Comparison of ENCODE assay signal across 8 cellular contexts in genomic region chr6:109978174-109979032, GRCh38. TPM values are rescaled to one million over a fixed set of nuclear protein-coding genes. Genes with fewer than 3 reads are reported as not detected.
DNase-seq lines count a peak whose midpoint lies in the region; ATAC-seq and TF ChIP-seq lines count a peak whose summit lies in the region.

Gene GPR6 (plus strand): TSS chr6:109978311. CDS start chr6:109979113, 802 bp downstream.

- no peak within 1 kb of the TSS for H3K27ac ChIP-seq in mesendoderm (ENCODE audit: low read depth, low read length)
- no peak within 1 kb of the TSS for H3K27ac ChIP-seq in stomach

- no peaks in the 10 kb centered on the region for H3K9me3 Mint-ChIP-seq in activated CD4-positive, alpha-beta T cell treated with anti-CD3 and anti-CD28 coated beads for 36 hours (ENCODE audit: low read depth)

- no peak within 1 kb of the TSS for H2BK15ac ChIP-seq in mesendoderm (replicated peaks; ENCODE audit: low read depth)

- TF ChIP-seq CTCF in GM20000 (IDR thresholded peaks at IDR 0.05; ENCODE audit: extremely low read depth, missing control alignments): no peak
- no peak for TF ChIP-seq CTCF in stomach (IDR thresholded peaks at IDR 0.05)

- H3K9me3 ChIP-seq in endocrine pancreas (ENCODE audit: control insufficient read depth, low read length) (no peaks in the 10 kb centered on the region), stomach (peaks cover 0 to 28% (median 3%) of the 10 kb centered on the region in 4 donors)

- CTCF ChIA-PET in activated CD4-positive, alpha-beta T cell treated with anti-CD3 and anti-CD28 coated beads for 36 hours (lab: Charles Lee): no interaction called here

- no peaks in the 10 kb centered on the region for H3K27me3 ChIP-seq in endocrine pancreas (ENCODE audit: control insufficient read depth, insufficient read depth, low read length)
- H3K27me3 ChIP-seq in mesendoderm (ENCODE audit: insufficient read depth, low read length, poor library complexity): peaks cover 4% of the 10 kb centered on the region
- peaks cover 4 to 58% (median 30%) of the 10 kb centered on the region in 3 donors for H3K27me3 ChIP-seq in stomach

- H3K4me2 ChIP-seq in mesendoderm (ENCODE audit: low read length): peak within 1 kb of the TSS; percentile 94

- H2AK5ac ChIP-seq in mesendoderm (ENCODE audit: low read length): no peak within 1 kb of the TSS

- WGBS in mesendoderm (ENCODE audit: extremely low coverage, insufficient coverage, low lambda C conversion rate): no CpG with 5 or more reads among the region's 50 CpGs
- 5 to 8% (median 6%) methylated on average over 29 to 50 of the region's 50 CpGs for WGBS in stomach, 5 donors

- H4K8ac ChIP-seq in mesendoderm (ENCODE audit: low read depth, low read length): no peak within 1 kb of the TSS

- peaks cover 2% of the 10 kb centered on the region for H3K36me3 Mint-ChIP-seq in activated CD4-positive, alpha-beta T cell treated with anti-CD3 and anti-CD28 coated beads for 36 hours (ENCODE audit: low read depth)

- POLR2A ChIA-PET in activated CD4-positive, alpha-beta T cell treated with anti-CD3 and anti-CD28 coated beads for 36 hours (lab: Charles Lee): no interaction called here

- no peaks in the 10 kb centered on the region for H3K4me1 Mint-ChIP-seq in activated CD4-positive, alpha-beta T cell treated with anti-CD3 and anti-CD28 coated beads for 36 hours

- H3K4me3 Mint-ChIP-seq in activated CD4-positive, alpha-beta T cell treated with anti-CD3 and anti-CD28 coated beads for 36 hours: no peak within 1 kb of the TSS

- no peaks in the 10 kb centered on the region for H3K79me2 ChIP-seq in mesendoderm (ENCODE audit: control insufficient read depth, insufficient read depth, low read length)

- H3K27ac Mint-ChIP-seq in activated CD4-positive, alpha-beta T cell treated with anti-CD3 and anti-CD28 coated beads for 36 hours: no peak within 1 kb of the TSS

- peak within 1 kb of the TSS; percentile 58 for H3K56ac ChIP-seq in mesendoderm (ENCODE audit: low read length)

- H3K4me3 ChIP-seq in endocrine pancreas (ENCODE audit: control insufficient read depth, insufficient read depth, low read length) (peak within 1 kb of the TSS; percentile 10), mesendoderm (ENCODE audit: low read length) (peak within 1 kb of the TSS; percentile 41), stomach (no peak within 1 kb of the TSS)

- ATAC-seq in activated CD4-positive, alpha-beta T cell treated with anti-CD3 and anti-CD28 coated beads for 36 hours: peak; percentile 47
- ATAC-seq in GM18870 (IDR thresholded peaks at IDR 0.05; ENCODE audit: unreplicated experiment): no peak
- ATAC-seq in GM18502 (IDR thresholded peaks at IDR 0.05; ENCODE audit: poor library complexity, unreplicated experiment): no peak

- H3K27me3 Mint-ChIP-seq in activated CD4-positive, alpha-beta T cell treated with anti-CD3 and anti-CD28 coated beads for 36 hours: peaks cover 52% of the 10 kb centered on the region

- H3K4me1 ChIP-seq in endocrine pancreas (ENCODE audit: control insufficient read depth, insufficient read depth, low read length) (no peaks in the 10 kb centered on the region), mesendoderm (ENCODE audit: control insufficient read depth, low read depth, low read length) (no peaks in the 10 kb centered on the region), stomach (peaks cover 0 to 18% (median 0%) of the 10 kb centered on the region in 4 donors)

- H3K4ac ChIP-seq in mesendoderm (ENCODE audit: low read depth, low read length): no peak within 1 kb of the TSS

- no peak within 1 kb of the TSS for H3K23ac ChIP-seq in mesendoderm (ENCODE audit: low read length)

- no peak within 1 kb of the TSS for H4K5ac ChIP-seq in mesendoderm (ENCODE audit: low read length)

- no peak within 1 kb of the TSS for H2BK120ac ChIP-seq in mesendoderm (ENCODE audit: low read depth, low read length)

- intact Hi-C loops in activated CD4-positive, alpha-beta T cell treated with anti-CD3 and anti-CD28 coated beads for 36 hours (cut with DNase I, micrococcal nuclease): no loop called here
- intact Hi-C loops in stomach (cut with DNase I; ENCODE audit: low total_unique reads): no loop called here

- H3K9ac ChIP-seq in endocrine pancreas (ENCODE audit: control insufficient read depth, insufficient read depth, low read length): no peak within 1 kb of the TSS
- H3K9ac ChIP-seq in mesendoderm (ENCODE audit: low read length): peak within 1 kb of the TSS; percentile 39

- no peak within 1 kb of the TSS for H2BK5ac ChIP-seq in mesendoderm (ENCODE audit: low read length)

- no peaks in the 10 kb centered on the region for H3K79me1 ChIP-seq in mesendoderm (ENCODE audit: low read length)

- TF ChIP-seq POLR2A in stomach (IDR thresholded peaks at IDR 0.05): no peak

- no peak for TF ChIP-seq EP300 in stomach (IDR thresholded peaks at IDR 0.05)

- DNase-seq in GM20000 (ENCODE audit: low spot score): peak; percentile 84
- peak; percentile 46 to 63 for DNase-seq in NCI-H187 (lab: John Stamatoyannopoulos, UW)
- peak; percentile 79 for DNase-seq in activated CD4-positive, alpha-beta T cell treated with anti-CD3 and anti-CD28 coated beads for 36 hours
- peak; percentile 93 for DNase-seq in mesendoderm
- peak; percentile 59 for DNase-seq in stomach

- no peak within 1 kb of the TSS for H3K18ac ChIP-seq in mesendoderm (ENCODE audit: low read length)

- H3K36me3 ChIP-seq in endocrine pancreas (ENCODE audit: control insufficient read depth, insufficient read depth, low read length): no peaks in the 10 kb centered on the region
- no peaks in the 10 kb centered on the region for H3K36me3 ChIP-seq in mesendoderm (ENCODE audit: control insufficient read depth, insufficient read depth, low read length)
- no peaks in the 10 kb centered on the region for H3K36me3 ChIP-seq in stomach

RNA-seq across cellular contexts. Expression of gene GPR6, which starts in this region (rescaled TPM):
- total RNA-seq in activated CD4-positive, alpha-beta T cell treated with anti-CD3 and anti-CD28 coated beads for 36 hours: not detected
- polyA plus RNA-seq in mesendoderm (2013, experiment 1 of 2): 0.60 TPM
- polyA plus RNA-seq in mesendoderm (2013, experiment 2 of 2): 0.45 TPM
- total RNA-seq in stomach: not detected
- under 1 TPM in 1 of 3 donors, not detected in 2; 0.05 TPM for polyA plus RNA-seq in stomach

Comparison
In these comparisons a context has a peak if more than half of its experiments do, and no peak if none do; other contexts are left out.
1. Peak in DNase-seq and ATAC-seq in activated CD4-positive, alpha-beta T cell treated with anti-CD3 and anti-CD28 coated beads for 36 hours; RNA of the gene not detected or under 1 TPM.
2. Peak in DNase-seq in stomach; RNA of the gene not detected or under 1 TPM.
3. H3K4me3 ChIP-seq: peak in endocrine pancreas (single experiment) and mesendoderm (single experiment); none in stomach (0 of 4).
4. Peak in every context shown above with its lines, with median percentiles within 50 percentile points of each other: DNase-seq.